13 cellular contexts compared by ENCODE assay signal in genomic region chr12:76866146-76866545, GRCh38. TPM values are rescaled to one million over a fixed set of nuclear protein-coding genes. Genes with fewer than 3 reads are reported as not detected.
DNase-seq lines count a peak whose midpoint lies in the region; ATAC-seq and TF ChIP-seq lines count a peak whose summit lies in the region.
"Had no signal": no experiment of that assay in that cellular context is flagged by ENCODE, and none has a peak within 500 bp of the region (broad histone marks: within the 10 kb centered on the region; RNA-seq: fewer than 3 reads in every experiment).

No MANE protein-coding gene starts in this region.

- no peak overlapping the region for H2BK15ac ChIP-seq in neuronal stem cell (ENCODE audit: low read length)

- no peak for TF ChIP-seq CTCF in suprapubic skin (IDR thresholded peaks at IDR 0.05)

- WGBS in ectodermal cell, 2 experiments = 24 to 31% methylated on average over 8 of the region's 8 CpGs
- no CpG with 5 or more reads among the region's 8 CpGs for WGBS in neuronal stem cell (ENCODE audit: extremely low coverage in 2 of 2, insufficient read length in 2 of 2, insufficient replicate concordance in 1 of 2), 2 donors
- WGBS in suprapubic skin = 62% methylated on average over 8 of the region's 8 CpGs

- no peak overlapping the region for H3K9ac ChIP-seq in neuronal stem cell (ENCODE audit: low read depth, low read length, poor library complexity)

- no peak overlapping the region for H4K91ac ChIP-seq in neuronal stem cell (ENCODE audit: low read depth, low read length, poor library complexity)

- H3K36me3 ChIP-seq in ectodermal cell (ENCODE audit: control insufficient read depth, insufficient read depth, low read length) (peaks cover 14% of the 10 kb centered on the region), neuronal stem cell (replicated peaks in 1 of 2; ENCODE audit: control insufficient read depth in 2 of 2, insufficient read depth in 2 of 2, low read length in 2 of 2) (peaks cover 9 to 59% of the 10 kb centered on the region in 2 donors), suprapubic skin (no peaks in the 10 kb centered on the region)

- no peak overlapping the region for H2BK12ac ChIP-seq in neuronal stem cell (ENCODE audit: low read length)

- H4K8ac ChIP-seq in neuronal stem cell (ENCODE audit: low read depth, low read length) = no peak overlapping the region

- H3K4me1 ChIP-seq in ectodermal cell (ENCODE audit: control insufficient read depth, insufficient read depth, low read length) = peaks cover 15% of the 10 kb centered on the region
- peaks cover 22 to 46% of the 10 kb centered on the region in 2 donors for H3K4me1 ChIP-seq in neuronal stem cell (ENCODE audit: control insufficient read depth in 2 of 2, insufficient read depth in 1 of 2, low read depth in 1 of 2, low read length in 2 of 2)
- H3K4me1 ChIP-seq in suprapubic skin = no peaks in the 10 kb centered on the region
- H3K4me1 ChIP-seq: body of pancreas had no signal

- no peaks in the 10 kb centered on the region for H3K9me3 ChIP-seq in ectodermal cell (ENCODE audit: control insufficient read depth, low read length)
- no peaks in the 10 kb centered on the region for H3K9me3 ChIP-seq in neuronal stem cell (replicated peaks in 1 of 2; ENCODE audit: control insufficient read depth in 2 of 2, insufficient read depth in 1 of 2, low read depth in 1 of 2, low read length in 2 of 2)
- no peaks in the 10 kb centered on the region for H3K9me3 ChIP-seq in suprapubic skin
- H3K9me3 ChIP-seq: body of pancreas had no signal

- H2AK5ac ChIP-seq in neuronal stem cell (ENCODE audit: low read depth, low read length) = no peak overlapping the region

- no peak overlapping the region for H3K18ac ChIP-seq in neuronal stem cell (ENCODE audit: low read length)

- DNase-seq in EH (ENCODE audit: low read depth) = peak; percentile 7
- DNase-seq in NCI-H2227 (lab: John Stamatoyannopoulos, UW; ENCODE audit: unreplicated experiment) = peak; percentile 57
- peak; percentile 77 for DNase-seq in neuronal stem cell (ENCODE audit: low spot score)
- DNase-seq in occipital lobe (lab: John Stamatoyannopoulos, UW) = no peak
- no peak for DNase-seq in suprapubic skin (ENCODE audit: low spot score in 2 of 2)
- DNase-seq: body of pancreas; GF-D8; HFFc6; stimulated activated naive CD8-positive, alpha-beta T cell treated with anti-CD3 and anti-CD28 coated beads, Interleukin-15, amount 100 ng/mL, for 72 hours; T-helper 17 cell had no signal

- H2BK5ac ChIP-seq in neuronal stem cell (ENCODE audit: low read length) = no peak overlapping the region

- no peak overlapping the region for H2BK120ac ChIP-seq in neuronal stem cell (ENCODE audit: low read depth, low read length)

- no peak overlapping the region for H2AFZ ChIP-seq in neuronal stem cell (ENCODE audit: low read length)

- no peak for TF ChIP-seq EP300 in suprapubic skin (IDR thresholded peaks at IDR 0.05)

- ATAC-seq in GM21737 (IDR thresholded peaks at IDR 0.05; ENCODE audit: unreplicated experiment) = no peak
- ATAC-seq in HG03520 (IDR thresholded peaks at IDR 0.05; ENCODE audit: unreplicated experiment) = no peak
- ATAC-seq: body of pancreas; stimulated activated naive CD8-positive, alpha-beta T cell treated with anti-CD3 and anti-CD28 coated beads, Interleukin-15, amount 100 ng/mL, for 72 hours; T-helper 17 cell had no signal

- no peak for TF ChIP-seq POLR2A in suprapubic skin (IDR thresholded peaks at IDR 0.05)

- H3K27ac ChIP-seq in ectodermal cell (ENCODE audit: insufficient read depth, low read depth, low read length, poor library complexity, severe bottlenecking) (peak overlapping the region; percentile 98), neuronal stem cell (replicated peaks; ENCODE audit: low read length) (peak overlapping the region; percentile 98), suprapubic skin (no peak overlapping the region)
- H3K27ac ChIP-seq: body of pancreas had no signal

- no peak overlapping the region for H3K23ac ChIP-seq in neuronal stem cell (ENCODE audit: low read depth, low read length, poor library complexity)

- no peak overlapping the region for H3K14ac ChIP-seq in neuronal stem cell (ENCODE audit: low read length)

- H3K4me2 ChIP-seq in neuronal stem cell (ENCODE audit: insufficient read depth, low read length, poor library complexity, severe bottlenecking) = peak overlapping the region; percentile 23

- H3K27me3 ChIP-seq in ectodermal cell (ENCODE audit: control insufficient read depth, insufficient read depth, low read length, poor library complexity, severe bottlenecking) (no peaks in the 10 kb centered on the region), neuronal stem cell (ENCODE audit: control insufficient read depth in 3 of 3, insufficient read depth in 3 of 3, low read depth in 1 of 3, low read length in 3 of 3) (no peaks in the 10 kb centered on the region), suprapubic skin (no peaks in the 10 kb centered on the region)
- H3K27me3 ChIP-seq: body of pancreas had no signal

- no peak overlapping the region for H3K4me3 ChIP-seq in ectodermal cell (ENCODE audit: insufficient read depth, low read depth, low read length)
- peak overlapping the region in 1 of 2 donors; percentile 8 for H3K4me3 ChIP-seq in neuronal stem cell (ENCODE audit: low read length in 2 of 2)
- no peak overlapping the region for H3K4me3 ChIP-seq in suprapubic skin
- H3K4me3 ChIP-seq: body of pancreas had no signal

- no peak overlapping the region for H3K4ac ChIP-seq in neuronal stem cell (ENCODE audit: low read length)

- peaks cover 5% of the 10 kb centered on the region for H3K79me1 ChIP-seq in neuronal stem cell (ENCODE audit: low read depth, low read length)

RNA-seq across cellular contexts. Expression of gene CSRP2, which starts 12.7 kb away (rescaled TPM):
- 250 TPM for polyA plus RNA-seq in ectodermal cell (2013, experiment 1 of 4)
- 239 TPM for polyA plus RNA-seq in ectodermal cell (2013, experiment 2 of 4)
- 244 TPM for polyA plus RNA-seq in ectodermal cell (2013, experiment 3 of 4)
- 247 TPM for polyA plus RNA-seq in ectodermal cell (2013, experiment 4 of 4)
- 288 TPM for polyA plus RNA-seq in neuronal stem cell (2013, experiment 1 of 2)
- polyA plus RNA-seq in neuronal stem cell (2013, experiment 2 of 2) = 282 TPM
- total RNA-seq in occipital lobe = 149 TPM
- total RNA-seq in suprapubic skin = 10 to 100 TPM; 10.1 to 24.4 (median 15.8) TPM
- total RNA-seq: T-helper 17 cell had no signal

Comparison
In these comparisons a context has a peak if more than half of its experiments do, and no peak if none do; other contexts are left out.
1. DNase-seq: peak in EH (single experiment), NCI-H2227 (single experiment) and neuronal stem cell (single experiment); none in occipital lobe (single experiment) and suprapubic skin (0 of 2).